Comparison of ENCODE assay signal across 22 cellular contexts in the genomic region with DNA sequence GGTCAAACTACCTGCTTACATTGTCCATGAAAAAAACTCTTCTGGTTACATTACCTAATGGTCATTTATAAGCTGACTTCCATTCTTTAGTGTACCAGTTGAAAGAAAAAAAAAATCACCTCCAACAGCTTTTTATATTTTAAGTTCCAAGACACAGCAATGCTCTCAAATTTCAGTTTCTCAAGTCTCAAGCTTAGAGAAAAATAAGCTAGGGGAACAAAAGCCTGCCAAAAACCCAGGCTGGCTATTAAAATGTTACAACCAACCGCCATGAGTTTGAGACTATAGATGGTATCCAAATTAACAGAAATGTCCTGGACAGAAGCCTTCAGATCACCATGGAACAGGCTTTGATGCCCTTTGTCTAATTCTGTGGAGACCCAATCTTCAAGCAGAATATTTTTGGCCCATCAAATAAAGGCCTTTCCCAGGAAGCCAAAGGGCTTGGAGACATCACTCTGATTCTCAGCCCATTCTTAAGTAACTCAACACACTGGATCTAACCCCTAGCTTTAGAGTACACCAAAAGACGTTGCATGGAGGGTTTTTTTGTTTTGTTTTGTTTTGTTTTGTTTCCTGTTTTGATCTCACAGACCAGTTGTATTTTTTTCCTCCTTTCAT.
DNase-seq lines count a peak whose midpoint lies in the region; ATAC-seq, FAIRE-seq and TF ChIP-seq lines count a peak whose summit lies in the region.
"Had no signal": no experiment of that assay in that cellular context is flagged by ENCODE, and none has a peak within 500 bp of the region (broad histone marks: within the 10 kb centered on the region; RNA-seq: fewer than 3 reads in every experiment).

No MANE protein-coding gene starts in this region.

- H3K14ac ChIP-seq in IMR-90 (replicated peaks; ENCODE audit: low read depth, low read length) (0 out of 2 replicates have a peak overlapping the region, but pooled peaks have one; percentile 39), trophoblast cell (ENCODE audit: low read length) (no peak overlapping the region)

- H3K9me3 ChIP-seq in IMR-90 (ENCODE audit: control insufficient read depth, insufficient read depth, low read length) (no peaks in the 10 kb centered on the region), neural progenitor cell (ENCODE audit: low read depth) (no peaks in the 10 kb centered on the region), trophoblast cell (ENCODE audit: insufficient read depth, low read depth, low read length) (no peaks in the 10 kb centered on the region)
- H3K9me3 ChIP-seq: body of pancreas had no signal

- no peak overlapping the region for H3K4ac ChIP-seq in IMR-90 (ENCODE audit: low read depth, low read length)
- H3K4ac ChIP-seq in trophoblast cell (ENCODE audit: low read depth, low read length): no peak overlapping the region

- BruUV-seq in IMR-90 (replicated peaks; lab: Mats Ljungman, UMichigan): no TSS peak

- no peak for TF ChIP-seq POLR2A in IMR-90 (IDR thresholded peaks at IDR 0.05; ENCODE audit: low read depth, low read length)

- H4K8ac ChIP-seq in IMR-90 (ENCODE audit: low read depth in 2 of 2, low read length in 2 of 2): no peak overlapping the region
- H4K8ac ChIP-seq in trophoblast cell (ENCODE audit: low read depth, low read length): no peak overlapping the region

- peaks cover 9% of the 10 kb centered on the region for H3K9me1 ChIP-seq in IMR-90 (ENCODE audit: insufficient read depth, low read length)

- no peak overlapping the region for H3K4me3 Mint-ChIP-seq in neural progenitor cell
- no peak overlapping the region for H3K4me3 Mint-ChIP-seq in natural killer cell treated with Interleukin-12 subunit alpha and Interleukin-12 subunit beta and Interleukin-15 and Interleukin-18, amount 100 ng/mL, for 72 hours
- H3K4me3 Mint-ChIP-seq: activated naive CD8-positive, alpha-beta T cell; activated T-helper 1 cell treated with anti-CD3 and anti-CD28 coated beads, Interleukin-12 subunit alpha, Interleukin-12 subunit beta, Interleukin-2, Interleukin-4 antibody, amounts not matched to agents 30 ng/mL and 10 ng/mL and 1 ng/mL, durations not matched to agents 14 hours and 24 hours and 36 hours; CD4-positive, CD25-positive, alpha-beta regulatory T cell had no signal

- dilution Hi-C loops in IMR-90 (cut with HindIII; ENCODE audit: low sequenced_read_pairs, unreplicated experiment): no loop called here

- H3K27ac Mint-ChIP-seq in neural progenitor cell: peak overlapping the region; percentile 95
- H3K27ac Mint-ChIP-seq in natural killer cell treated with Interleukin-12 subunit alpha and Interleukin-12 subunit beta and Interleukin-15 and Interleukin-18, amount 100 ng/mL, for 72 hours: no peak overlapping the region
- H3K27ac Mint-ChIP-seq: activated naive CD8-positive, alpha-beta T cell; activated T-helper 1 cell treated with anti-CD3 and anti-CD28 coated beads, Interleukin-12 subunit alpha, Interleukin-12 subunit beta, Interleukin-2, Interleukin-4 antibody, amounts not matched to agents 30 ng/mL and 10 ng/mL and 1 ng/mL, durations not matched to agents 14 hours and 24 hours and 36 hours; CD4-positive, CD25-positive, alpha-beta regulatory T cell had no signal

- H2BK20ac ChIP-seq in IMR-90 (ENCODE audit: low read depth, low read length): no peak overlapping the region

- peak overlapping the region; percentile 34 for H2BK120ac ChIP-seq in IMR-90 (ENCODE audit: low read depth, low read length)
- H2BK120ac ChIP-seq in trophoblast cell (ENCODE audit: insufficient read depth, low read length, poor library complexity): no peak overlapping the region

- H2BK12ac ChIP-seq in trophoblast cell (ENCODE audit: low read length): no peak overlapping the region

- no peak overlapping the region for H2AK9ac ChIP-seq in IMR-90 (replicated peaks; ENCODE audit: low read depth, low read length, poor library complexity)

- H3K79me2 ChIP-seq in neural progenitor cell (ENCODE audit: low read depth) (peaks cover 34% of the 10 kb centered on the region), trophoblast cell (ENCODE audit: control insufficient read depth, insufficient read depth, low read length, poor library complexity) (no peaks in the 10 kb centered on the region)

- H3K36me3 Mint-ChIP-seq in neural progenitor cell: peaks cover 9% of the 10 kb centered on the region
- no peaks in the 10 kb centered on the region for H3K36me3 Mint-ChIP-seq in natural killer cell treated with Interleukin-12 subunit alpha and Interleukin-12 subunit beta and Interleukin-15 and Interleukin-18, amount 100 ng/mL, for 72 hours
- H3K36me3 Mint-ChIP-seq: CD4-positive, CD25-positive, alpha-beta regulatory T cell had no signal

- no CpG with 5 or more reads among the region's 2 CpGs for WGBS in IMR-90 (ENCODE audit: extremely low coverage in 2 of 2, insufficient read length in 1 of 2), 2 experiments
- WGBS in trophoblast cell (ENCODE audit: extremely low coverage, insufficient coverage, insufficient read length): no CpG with 5 or more reads among the region's 2 CpGs

- DNase-seq in IMR-90 (peak; percentile 25), fibroblast of the aortic adventitia (ENCODE audit: low read depth) (peak; percentile 37), neural progenitor cell (ENCODE audit: low spot score) (no peak), trophoblast cell (no peak), Kasumi-1 (lab: John Stamatoyannopoulos, UW) (no peak)
- no peak for DNase-seq in NK-92 treated with Interleukin-12 subunit alpha and Interleukin-12 subunit beta, amount 100 ng/mL, for 24 hours (lab: John Stamatoyannopoulos, UW)
- no peak for DNase-seq in natural killer cell treated with Interleukin-12 subunit alpha and Interleukin-12 subunit beta and Interleukin-15 and Interleukin-18, amount 100 ng/mL, for 72 hours (ENCODE audit: low spot score)
- DNase-seq: body of pancreas; CD4-positive, CD25-positive, alpha-beta regulatory T cell; GF-D8; GM23248; left colon; MM.1S; NCI-H1436; NCI-H69; SW 1271 had no signal

- peaks cover 3% of the 10 kb centered on the region for H3K27me3 Mint-ChIP-seq in neural progenitor cell (ENCODE audit: insufficient read depth, low read depth)
- peaks cover 5 to 19% of the 10 kb centered on the region in 2 donors for H3K27me3 Mint-ChIP-seq in natural killer cell treated with Interleukin-12 subunit alpha and Interleukin-12 subunit beta and Interleukin-15 and Interleukin-18, amount 100 ng/mL, for 72 hours
- H3K27me3 Mint-ChIP-seq: activated naive CD8-positive, alpha-beta T cell had no signal

- peak overlapping the region; percentile 61; the same call in 1 of the 2 replicates for H3K27ac ChIP-seq in IMR-90 (ENCODE audit: insufficient read depth, low read length)
- peak overlapping the region; percentile 97 for H3K27ac ChIP-seq in neural progenitor cell
- no peak overlapping the region for H3K27ac ChIP-seq in trophoblast cell (ENCODE audit: low read depth, low read length)
- H3K27ac ChIP-seq: GM23248 had no signal

- H3K4me1 ChIP-seq in IMR-90 (ENCODE audit: control insufficient read depth, insufficient read depth, low read length) (peaks cover 16% of the 10 kb centered on the region), neural progenitor cell (peaks cover 81% of the 10 kb centered on the region), trophoblast cell (ENCODE audit: control insufficient read depth in 1 of 2, insufficient read depth in 2 of 2, low read length in 2 of 2) (peaks cover 0 to 3% of the 10 kb centered on the region in 2 experiments)
- H3K4me1 ChIP-seq: body of pancreas had no signal

- H3K4me3 ChIP-seq in IMR-90 (ENCODE audit: insufficient read depth, low read depth, low read length) (no peak overlapping the region), fibroblast of the aortic adventitia (ENCODE audit: low read depth, low read length) (no peak overlapping the region), neural progenitor cell (no peak overlapping the region), trophoblast cell (ENCODE audit: low read depth, low read length) (no peak overlapping the region)
- H3K4me3 ChIP-seq: body of pancreas, GM23248 had no signal

- H2AK5ac ChIP-seq in IMR-90 (ENCODE audit: low read depth, low read length): peak overlapping the region; percentile 15; the same call in 1 of the 2 replicates
- no peak overlapping the region for H2AK5ac ChIP-seq in trophoblast cell (ENCODE audit: low read length)

- H4K5ac ChIP-seq in IMR-90 (ENCODE audit: low read depth, low read length): peak overlapping the region; percentile 82

- H3K9ac ChIP-seq in IMR-90 (ENCODE audit: low read depth, low read length) (no peak overlapping the region), neural progenitor cell (no peak overlapping the region), trophoblast cell (ENCODE audit: low read length) (no peak overlapping the region)
- H3K9ac ChIP-seq: GM23248 had no signal

- H3F3A ChIP-seq in neural progenitor cell (ENCODE audit: low read depth): peaks cover 67% of the 10 kb centered on the region

- H3K56ac ChIP-seq in IMR-90 (ENCODE audit: extremely low read depth, insufficient read depth, low read length): no peak overlapping the region

- H3K27me3 ChIP-seq in IMR-90 (ENCODE audit: control insufficient read depth, insufficient read depth, low read length) (no peaks in the 10 kb centered on the region), neural progenitor cell (no peaks in the 10 kb centered on the region), trophoblast cell (ENCODE audit: insufficient read depth, low read length) (no peaks in the 10 kb centered on the region)
- H3K27me3 ChIP-seq: body of pancreas had no signal

- H3K23ac ChIP-seq in IMR-90 (ENCODE audit: low read depth, low read length) (peak overlapping the region; percentile 42; the same call in 1 of the 2 replicates), trophoblast cell (ENCODE audit: low read length) (no peak overlapping the region)

- CTCF ChIA-PET in IMR-90 (lab: Yijun Ruan, JAX): interaction anchor here (0.6 kb wide), 1 partner anchor 336 kb away, joined by 3 read pairs; no protein-coding TSS in a partner anchor

- no peaks in the 10 kb centered on the region; the same call in 1 of the 2 replicates for H4K20me1 ChIP-seq in IMR-90 (ENCODE audit: insufficient read depth, low read length)
- no peaks in the 10 kb centered on the region for H4K20me1 ChIP-seq in neural progenitor cell (ENCODE audit: low read depth)

- H4K91ac ChIP-seq in IMR-90 (ENCODE audit: insufficient read depth, low read depth, low read length) (no peak overlapping the region), trophoblast cell (ENCODE audit: low read depth, low read length) (no peak overlapping the region)

- no peaks in the 10 kb centered on the region; the same call in 1 of the 2 replicates for H3K36me3 ChIP-seq in IMR-90 (ENCODE audit: control insufficient read depth, insufficient read depth, low read length)
- H3K36me3 ChIP-seq in neural progenitor cell: no peaks in the 10 kb centered on the region
- H3K36me3 ChIP-seq in trophoblast cell (ENCODE audit: control insufficient read depth in 1 of 2, insufficient read depth in 2 of 2, low read length in 2 of 2): no peaks in the 10 kb centered on the region

- TF ChIP-seq RAD21 in IMR-90 (IDR thresholded peaks at IDR 0.05; ENCODE audit: low read length): no peak

- no peak overlapping the region for H4K12ac ChIP-seq in trophoblast cell (ENCODE audit: low read depth, low read length)

- H2BK15ac ChIP-seq in IMR-90 (ENCODE audit: low read depth, low read length): no peak overlapping the region

- in situ Hi-C loops in IMR-90 (cut with MboI; ENCODE audit: low sequenced_read_pairs): no loop called here

- intact Hi-C loops in IMR-90 (cut with micrococcal nuclease): loop anchor here (5.0 kb wide), 1 partner anchor 489 kb away; no protein-coding TSS in a partner anchor

- TF ChIP-seq CTCF in IMR-90 (conservative IDR thresholded peaks at IDR 0.05; ENCODE audit: low read depth, low read length) (no peak), fibroblast of the aortic adventitia (IDR thresholded peaks at IDR 0.05; ENCODE audit: insufficient read depth, low read length) (no peak), neural progenitor cell (IDR thresholded peaks at IDR 0.05) (no peak)

- H3K79me1 ChIP-seq in IMR-90 (ENCODE audit: low read depth in 1 of 2, low read length in 2 of 2) (peaks cover 9 to 28% of the 10 kb centered on the region in 2 experiments; a peak in 3 of 4 replicates), trophoblast cell (ENCODE audit: low read length) (no peaks in the 10 kb centered on the region)

- peak overlapping the region; percentile 56 for H2BK5ac ChIP-seq in IMR-90 (ENCODE audit: low read depth, low read length, poor library complexity, severe bottlenecking)
- no peak overlapping the region for H2BK5ac ChIP-seq in trophoblast cell (ENCODE audit: low read depth, low read length, poor library complexity)

- ATAC-seq in IMR-90 (ENCODE audit: low read depth): no peak
- no peak for ATAC-seq in natural killer cell treated with Interleukin-12 subunit alpha and Interleukin-12 subunit beta and Interleukin-15 and Interleukin-18, amount 100 ng/mL, for 72 hours
- ATAC-seq: body of pancreas, esophagus mucosa, left colon had no signal

- H3K4me2 ChIP-seq in IMR-90 (ENCODE audit: low read depth, low read length) (no peak overlapping the region), neural progenitor cell (peak overlapping the region; percentile 58), trophoblast cell (ENCODE audit: low read length) (no peak overlapping the region)

- POLR2A ChIA-PET in IMR-90 (lab: Charles Lee; ENCODE audit: unreplicated experiment): no interaction called here

- no peak overlapping the region for H2AFZ ChIP-seq in IMR-90 (replicated peaks; ENCODE audit: low read length, poor library complexity)
- H2AFZ ChIP-seq in neural progenitor cell (replicated peaks): no peak overlapping the region
- H2AFZ ChIP-seq in trophoblast cell (ENCODE audit: insufficient read depth, low read length, poor library complexity): no peak overlapping the region

- peaks cover 3% of the 10 kb centered on the region for H3K9me3 Mint-ChIP-seq in neural progenitor cell
- no peaks in the 10 kb centered on the region for H3K9me3 Mint-ChIP-seq in natural killer cell treated with Interleukin-12 subunit alpha and Interleukin-12 subunit beta and Interleukin-15 and Interleukin-18, amount 100 ng/mL, for 72 hours
- H3K9me3 Mint-ChIP-seq: activated T-helper 1 cell treated with anti-CD3 and anti-CD28 coated beads, Interleukin-12 subunit alpha, Interleukin-12 subunit beta, Interleukin-2, Interleukin-4 antibody, amounts not matched to agents 30 ng/mL and 10 ng/mL and 1 ng/mL, durations not matched to agents 14 hours and 24 hours and 36 hours had no signal

- peak; percentile 100 for FAIRE-seq in A204.1 (lab: Jason Lieb, UNC)
- FAIRE-seq: TTC549, urothelium cell line had no signal

- H3K18ac ChIP-seq in IMR-90 (ENCODE audit: low read depth, low read length) (peak overlapping the region; percentile 46), trophoblast cell (ENCODE audit: low read length) (no peak overlapping the region)

- peaks cover 14% of the 10 kb centered on the region for H3K4me1 Mint-ChIP-seq in neural progenitor cell
- no peaks in the 10 kb centered on the region for H3K4me1 Mint-ChIP-seq in natural killer cell treated with Interleukin-12 subunit alpha and Interleukin-12 subunit beta and Interleukin-15 and Interleukin-18, amount 100 ng/mL, for 72 hours (ENCODE audit: low read depth in 2 of 2)
- H3K4me1 Mint-ChIP-seq: CD4-positive, CD25-positive, alpha-beta regulatory T cell had no signal

Comparison
In these comparisons a context has a peak if more than half of its experiments do, and no peak if none do; other contexts are left out.
1. DNase-seq: peak in IMR-90 (single experiment) and fibroblast of the aortic adventitia (single experiment); none in neural progenitor cell (single experiment), NK-92 treated with Interleukin-12 subunit alpha and Interleukin-12 subunit beta, amount 100 ng/mL, for 24 hours (single experiment), trophoblast cell (0 of 2), natural killer cell treated with Interleukin-12 subunit alpha and Interleukin-12 subunit beta and Interleukin-15 and Interleukin-18, amount 100 ng/mL, for 72 hours (single experiment) and Kasumi-1 (0 of 2).